ENCODE assay signal across 22 cellular contexts in the genomic region with DNA sequence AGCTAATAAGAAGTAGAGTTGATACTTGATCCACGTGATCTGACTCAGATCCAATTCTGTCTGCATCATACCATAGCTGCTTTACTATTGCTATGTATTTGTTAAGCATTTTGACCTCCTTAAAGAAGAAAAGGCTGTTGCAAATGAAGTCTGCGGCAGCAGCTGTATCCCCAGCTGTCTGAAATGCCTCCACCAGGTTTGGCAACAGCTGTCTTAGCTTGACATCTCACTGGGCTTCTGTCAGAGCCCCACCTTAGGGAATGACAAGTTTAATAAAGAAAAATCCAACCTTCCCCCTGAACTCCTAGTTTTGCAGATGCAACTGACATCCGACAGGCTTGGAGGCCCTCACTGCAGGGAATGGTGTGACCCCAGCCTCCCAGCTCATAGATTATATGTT.
DNase-seq lines count a peak whose midpoint lies in the region; ATAC-seq, FAIRE-seq and TF ChIP-seq lines count a peak whose summit lies in the region.
"Had no signal": no experiment of that assay in that cellular context is flagged by ENCODE, and none has a peak within 500 bp of the region (broad histone marks: within the 10 kb centered on the region; RNA-seq: fewer than 3 reads in every experiment).

No MANE protein-coding gene starts in this region.

- H3K27ac ChIP-seq in lower lobe of right lung: no peak overlapping the region
- H3K27ac ChIP-seq: BLaER1, dorsolateral prefrontal cortex, foreskin keratinocyte, hepatocyte, neutrophil, prostate gland had no signal

- H3K4me3 ChIP-seq in AG04449 (ENCODE audit: low read depth, low read length): no peak overlapping the region
- no peak overlapping the region for H3K4me3 ChIP-seq in lower lobe of right lung
- H3K4me3 ChIP-seq: BLaER1, dorsolateral prefrontal cortex, HAP-1, hepatocyte, prostate gland had no signal

- no peaks in the 10 kb centered on the region for H3K9me3 ChIP-seq in lower lobe of right lung
- H3K9me3 ChIP-seq: BLaER1, HAP-1, neutrophil, prostate gland had no signal

- DNase-seq in AG04449 (ENCODE audit: low read depth, low spot score) (peak; percentile 21), HCEC 1CT (peak; percentile 43), dedifferentiated amniotic fluid mesenchymal stem cell (ENCODE audit: extremely low spot score) (peak; percentile 51), lower lobe of right lung (no peak), D721Med (ENCODE audit: insufficient read length, low spot score) (no peak)
- no peak for DNase-seq in activated CD8-positive, alpha-beta memory T cell treated with anti-CD3 and anti-CD28 coated beads for 24 hours
- DNase-seq: activated gamma-delta T cell treated with Interleukin-2 at 50 U/mL for 16 hours; activated naive CD8-positive, alpha-beta T cell treated with anti-CD3 and anti-CD28 coated beads, Interleukin-2, amount 50 U/mL, for 24 hours; activated T-cell treated with anti-CD3 and anti-CD28 coated beads, Interleukin-2, amount 50 U/mL, for 1 hour; DMS79; dorsolateral prefrontal cortex; foreskin keratinocyte; left cardiac atrium; mesenchymal stem cell; NCI-H1092; NCI-H1694 treated with DMSO at 0.1 percent for 48 hours had no signal

- POLR2A ChIA-PET in AG04449 (lab: Yijun Ruan, JAX): no interaction called here

- ATAC-seq in lower lobe of right lung (peak; percentile 44 to 67), GM21737 (IDR thresholded peaks at IDR 0.05; ENCODE audit: unreplicated experiment) (no peak)
- ATAC-seq: activated naive CD8-positive, alpha-beta T cell treated with anti-CD3 and anti-CD28 coated beads, Interleukin-2, amount 50 U/mL, for 24 hours; foreskin keratinocyte had no signal

- intact Hi-C loops in lower lobe of right lung (cut with DNase I): loop anchor here (10.0 kb wide), 1 partner anchor 236 kb away; no protein-coding TSS in a partner anchor

- H3K4me1 ChIP-seq in lower lobe of right lung: no peaks in the 10 kb centered on the region
- H3K4me1 ChIP-seq: foreskin keratinocyte, HAP-1, prostate gland had no signal

- FAIRE-seq in D721Med (lab: Jason Lieb, UNC): no peak

- TF ChIP-seq CTCF in AG04449 (IDR thresholded peaks at IDR 0.05; ENCODE audit: insufficient read depth, low read length, missing control alignments) (no peak), lower lobe of right lung (IDR thresholded peaks at IDR 0.05) (no peak), D721Med (IDR thresholded peaks at IDR 0.05; ENCODE audit: insufficient read depth, missing control alignments) (no peak)

- H3K36me3 ChIP-seq in lower lobe of right lung: no peaks in the 10 kb centered on the region
- H3K36me3 ChIP-seq: BLaER1, HAP-1, neutrophil, prostate gland had no signal

- CTCF ChIA-PET in AG04449 (lab: Yijun Ruan, JAX): interaction anchor here (1.4 to 3.5 kb wide), 7 partner anchors 10 to 257 kb away, joined by 3 to 18 read pairs (median 4); no protein-coding TSS in a partner anchor

- no peaks in the 10 kb centered on the region for H3K27me3 ChIP-seq in lower lobe of right lung (ENCODE audit: low read depth)
- H3K27me3 ChIP-seq: BLaER1, dorsolateral prefrontal cortex, foreskin keratinocyte, hepatocyte, neutrophil had no signal

Comparison
In these comparisons a context has a peak if more than half of its experiments do, and no peak if none do; other contexts are left out.
1. DNase-seq: peak in AG04449 (single experiment), HCEC 1CT (single experiment) and dedifferentiated amniotic fluid mesenchymal stem cell (single experiment); none in lower lobe of right lung (single experiment), activated CD8-positive, alpha-beta memory T cell treated with anti-CD3 and anti-CD28 coated beads for 24 hours (single experiment) and D721Med (single experiment).